In the genomic region with DNA sequence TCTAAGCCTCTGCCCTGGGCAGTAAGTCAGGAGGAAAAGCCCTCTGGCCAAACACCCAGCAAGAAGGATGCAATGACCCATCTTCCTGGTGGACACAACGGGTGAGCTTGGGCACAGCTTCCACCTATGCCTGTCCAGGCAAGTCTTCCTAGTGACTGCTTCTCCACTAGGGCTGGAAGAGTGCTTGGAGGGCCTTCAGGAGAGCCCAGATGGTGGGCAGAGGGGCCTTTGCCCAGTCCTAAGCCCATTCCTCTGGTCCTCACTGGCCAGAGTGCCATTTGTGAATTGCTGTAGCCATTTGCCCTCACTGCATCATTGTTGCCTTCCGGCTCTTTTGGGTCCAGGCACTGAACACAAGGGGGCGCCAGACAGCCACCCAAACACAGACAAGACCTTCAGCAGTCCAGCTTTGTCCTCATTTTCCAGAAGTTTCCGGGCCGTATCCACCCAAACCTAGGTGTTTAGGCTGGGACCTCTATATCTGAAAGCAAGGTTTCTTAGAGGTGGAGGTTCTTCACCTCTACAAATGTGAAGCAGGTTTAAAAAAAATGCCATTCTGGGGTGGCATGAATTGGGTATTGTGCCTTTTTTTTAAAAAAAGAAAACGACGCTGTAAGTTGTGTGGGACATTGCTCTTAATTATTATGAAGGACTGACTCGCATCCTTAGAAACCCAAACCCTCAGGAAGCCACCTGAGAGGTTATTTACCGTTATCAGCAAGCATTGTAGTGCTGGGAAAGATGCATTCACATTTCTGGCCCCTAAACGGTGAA, we compare ENCODE assay signal across 8 cellular contexts. TPM values are rescaled to one million over a fixed set of nuclear protein-coding genes. Genes with fewer than 3 reads are reported as not detected.
DNase-seq lines count a peak whose midpoint lies in the region; ATAC-seq and TF ChIP-seq lines count a peak whose summit lies in the region.

No MANE protein-coding gene starts in this region.

- 44% methylated on average over 10 of the region's 10 CpGs for WGBS in right cardiac atrium
- WGBS in sigmoid colon, 2 donors: 42 to 44% methylated on average over 10 of the region's 10 CpGs

- H3K27me3 Mint-ChIP-seq in T-helper 2 cell treated with Interferon-gamma antibody and Interleukin-4, amounts not matched to agents 5 μg/mL and 100 μg/mL, for 36 hours (ENCODE audit: low read depth): peaks cover 2% of the 10 kb centered on the region

- intact Hi-C loops in right cardiac atrium (cut with DNase I): loop anchor here in 3 of 4 donors (2.0 to 5.0 kb wide), 3 partner anchors 47 to 123 kb away; no protein-coding TSS in a partner anchor
- intact Hi-C loops in sigmoid colon (cut with DNase I): loop anchor here (1.0 kb wide), 1 partner anchor 121 kb away; no protein-coding TSS in a partner anchor

- no peak overlapping the region for H3K4me3 Mint-ChIP-seq in T-helper 2 cell treated with Interferon-gamma antibody and Interleukin-4, amounts not matched to agents 5 μg/mL and 100 μg/mL, for 36 hours

- H3K27ac Mint-ChIP-seq in T-helper 2 cell treated with Interferon-gamma antibody and Interleukin-4, amounts not matched to agents 5 μg/mL and 100 μg/mL, for 36 hours: peak overlapping the region; percentile 62

- no peak overlapping the region for H3K4me3 ChIP-seq in right cardiac atrium (ENCODE audit: low read length)
- no peak overlapping the region for H3K4me3 ChIP-seq in sigmoid colon

- H3K36me3 ChIP-seq in sigmoid colon: no peaks in the 10 kb centered on the region

- H3K9me3 Mint-ChIP-seq in T-helper 2 cell treated with Interferon-gamma antibody and Interleukin-4, amounts not matched to agents 5 μg/mL and 100 μg/mL, for 36 hours: no peaks in the 10 kb centered on the region

- H3K9me3 ChIP-seq in right cardiac atrium (ENCODE audit: control insufficient read depth, low read length) (no peaks in the 10 kb centered on the region), sigmoid colon (no peaks in the 10 kb centered on the region)

- ATAC-seq in GM21360 (IDR thresholded peaks at IDR 0.05; ENCODE audit: unreplicated experiment) (peak; percentile 51), right cardiac atrium (peak; percentile 62 to 78), HG03025 (IDR thresholded peaks at IDR 0.05; ENCODE audit: low FRiP score, unreplicated experiment) (no peak)

- TF ChIP-seq EP300 in sigmoid colon (IDR thresholded peaks at IDR 0.05): no peak

- H3K27ac ChIP-seq in right cardiac atrium (ENCODE audit: low read length) (no peak overlapping the region), sigmoid colon (no peak overlapping the region)

- no peaks in the 10 kb centered on the region for H3K27me3 ChIP-seq in right cardiac atrium (ENCODE audit: control insufficient read depth, insufficient read depth)
- H3K27me3 ChIP-seq in sigmoid colon: no peaks in the 10 kb centered on the region

- no peak for TF ChIP-seq POLR2A in sigmoid colon (IDR thresholded peaks at IDR 0.05)

- H3K4me1 ChIP-seq in right cardiac atrium (ENCODE audit: control insufficient read depth, insufficient read depth, low read length) (no peaks in the 10 kb centered on the region), sigmoid colon (peaks cover 0 to 8% (median 2%) of the 10 kb centered on the region in 4 donors)

- H3K36me3 Mint-ChIP-seq in T-helper 2 cell treated with Interferon-gamma antibody and Interleukin-4, amounts not matched to agents 5 μg/mL and 100 μg/mL, for 36 hours (ENCODE audit: low read depth): peaks cover 7% of the 10 kb centered on the region

- peak; percentile 84 for DNase-seq in Ammon's horn (ENCODE audit: low spot score)
- DNase-seq in NCI-H1092 (lab: John Stamatoyannopoulos, UW): peak; percentile 36
- peak; percentile 68 for DNase-seq in T-helper 2 cell treated with Interferon-gamma antibody and Interleukin-4, amounts not matched to agents 5 μg/mL and 100 μg/mL, for 36 hours (ENCODE audit: low spot score)
- DNase-seq in anterior cingulate cortex (lab: John Stamatoyannopoulos, UW): peak in 53 of 58 donors; percentile 7 to 78 (median 49)
- peak; percentile 80 to 90 (median 87) for DNase-seq in right cardiac atrium
- peak; percentile 83 for DNase-seq in sigmoid colon

- peaks cover 43% of the 10 kb centered on the region for H3K4me1 Mint-ChIP-seq in T-helper 2 cell treated with Interferon-gamma antibody and Interleukin-4, amounts not matched to agents 5 μg/mL and 100 μg/mL, for 36 hours (ENCODE audit: low read depth)

- peak; percentile 53 to 91 (median 84) for TF ChIP-seq CTCF in sigmoid colon (IDR thresholded peaks at IDR 0.05)

RNA-seq across cellular contexts. Expression of gene PAX8, which starts 29.5 kb away (rescaled TPM):
- total RNA-seq in right cardiac atrium (1 to 10 TPM in 1 of 4 donors, under 1 TPM in 2, not detected in 1; 0.11 to 1.9 (median 0.68) TPM), sigmoid colon (under 1 TPM in 3 of 4 donors, not detected in 1; 0.41 to 0.71 (median 0.55) TPM)
- polyA plus RNA-seq in right cardiac atrium (0.05 TPM), sigmoid colon (10 to 100 TPM in 1 of 3 donors, 1 to 10 TPM in 2; 1.1 to 10.8 (median 2.5) TPM)

Comparison
In these comparisons a context has a peak if more than half of its experiments do, and no peak if none do; other contexts are left out.
1. DNase-seq: peak in every context shown above with its lines; median percentile 87 in right cardiac atrium; 84 in Ammon's horn; 83 in sigmoid colon; 68 in T-helper 2 cell treated with Interferon-gamma antibody and Interleukin-4, amounts not matched to agents 5 μg/mL and 100 μg/mL, for 36 hours; 49 in anterior cingulate cortex; 36 in NCI-H1092.